ENCODE assay signal across 8 cellular contexts in the genomic region with DNA sequence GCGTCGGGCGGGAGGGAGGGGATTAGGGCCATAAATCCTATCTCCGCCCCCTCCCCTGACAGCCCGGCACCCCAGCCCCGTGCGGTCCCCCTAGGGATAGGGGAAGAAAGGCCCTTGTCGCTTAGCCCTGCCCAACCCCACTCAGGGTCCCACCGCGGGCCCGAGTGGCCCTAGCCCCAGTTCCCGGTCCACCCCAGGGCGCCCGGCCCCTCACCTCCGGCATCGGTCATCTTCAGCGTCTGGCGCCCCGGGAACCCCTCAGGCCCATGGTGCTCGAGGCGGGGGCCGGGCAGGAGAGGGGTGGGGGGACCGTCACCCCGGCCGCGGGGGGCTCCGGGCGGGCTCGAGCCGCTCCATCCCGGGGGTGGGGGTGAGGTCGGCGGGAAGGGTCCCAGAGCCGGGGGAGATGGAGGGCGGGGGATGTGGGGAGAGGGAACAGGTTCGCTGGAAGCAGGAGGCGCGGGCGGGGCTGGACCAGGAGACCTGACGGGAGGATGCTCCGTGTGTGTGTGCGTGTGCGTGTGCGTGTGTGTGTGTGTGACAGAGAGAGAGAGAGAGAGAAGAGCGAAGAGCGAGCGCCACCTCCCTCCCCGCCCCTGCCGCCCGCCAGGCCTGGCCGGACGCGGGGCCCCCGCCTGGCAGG. TPM values are rescaled to one million over a fixed set of nuclear protein-coding genes. Genes with fewer than 3 reads are reported as not detected.
DNase-seq lines count a peak whose midpoint lies in the region; ATAC-seq lines count a peak whose summit lies in the region.

No MANE protein-coding gene starts in this region.

- DNase-seq in GDM1 (lab: John Stamatoyannopoulos, UW) (peak; percentile 28), NCI-H2196 treated with DMSO at 0.1 percent for 48 hours (lab: John Stamatoyannopoulos, UW; ENCODE audit: unreplicated experiment) (peak; percentile 23)
- DNase-seq in activated naive CD8-positive, alpha-beta T cell treated with anti-CD3 and anti-CD28 coated beads for 36 hours, result peak; percentile 35
- DNase-seq in stimulated activated naive CD8-positive, alpha-beta T cell treated with anti-CD3 and anti-CD28 coated beads, Interleukin-15, amount 100 ng/mL, for 72 hours, result peak in 1 of 2 donors; percentile 40
- DNase-seq in stimulated activated CD4-positive, alpha-beta T cell treated with anti-CD3 and anti-CD28 coated beads, Interleukin-1b, Interleukin-23, amount 100 ng/mL, for 48 hours, result no peak

- peak; percentile 53 for ATAC-seq in stimulated activated naive CD8-positive, alpha-beta T cell treated with anti-CD3 and anti-CD28 coated beads, Interleukin-15, amount 100 ng/mL, for 72 hours
- ATAC-seq in HG03135 (IDR thresholded peaks at IDR 0.05; ENCODE audit: unreplicated experiment) (no peak), HG02759 (IDR thresholded peaks at IDR 0.05; ENCODE audit: unreplicated experiment) (no peak)

- no peaks in the 10 kb centered on the region for H3K9me3 Mint-ChIP-seq in activated naive CD8-positive, alpha-beta T cell treated with anti-CD3 and anti-CD28 coated beads for 36 hours
- no peaks in the 10 kb centered on the region for H3K9me3 Mint-ChIP-seq in stimulated activated naive CD8-positive, alpha-beta T cell treated with anti-CD3 and anti-CD28 coated beads, Interleukin-15, amount 100 ng/mL, for 72 hours

- H3K27me3 Mint-ChIP-seq in activated naive CD8-positive, alpha-beta T cell treated with anti-CD3 and anti-CD28 coated beads for 36 hours, result peaks cover 29% of the 10 kb centered on the region
- peaks cover 41% of the 10 kb centered on the region for H3K27me3 Mint-ChIP-seq in stimulated activated naive CD8-positive, alpha-beta T cell treated with anti-CD3 and anti-CD28 coated beads, Interleukin-15, amount 100 ng/mL, for 72 hours

- peaks cover 4% of the 10 kb centered on the region for H3K36me3 Mint-ChIP-seq in activated naive CD8-positive, alpha-beta T cell treated with anti-CD3 and anti-CD28 coated beads for 36 hours

- H3K4me1 Mint-ChIP-seq in activated naive CD8-positive, alpha-beta T cell treated with anti-CD3 and anti-CD28 coated beads for 36 hours, result peaks cover 22% of the 10 kb centered on the region
- H3K4me1 Mint-ChIP-seq in stimulated activated naive CD8-positive, alpha-beta T cell treated with anti-CD3 and anti-CD28 coated beads, Interleukin-15, amount 100 ng/mL, for 72 hours, result peaks cover 60% of the 10 kb centered on the region

- H3K4me3 ChIP-seq in iPS-11a (ENCODE audit: low read depth, low read length), result peak overlapping the region; percentile 51

- H3K27ac Mint-ChIP-seq in activated naive CD8-positive, alpha-beta T cell treated with anti-CD3 and anti-CD28 coated beads for 36 hours, result no peak overlapping the region
- no peak overlapping the region for H3K27ac Mint-ChIP-seq in stimulated activated naive CD8-positive, alpha-beta T cell treated with anti-CD3 and anti-CD28 coated beads, Interleukin-15, amount 100 ng/mL, for 72 hours

- peak overlapping the region; percentile 64 for H3K4me3 Mint-ChIP-seq in activated naive CD8-positive, alpha-beta T cell treated with anti-CD3 and anti-CD28 coated beads for 36 hours
- H3K4me3 Mint-ChIP-seq in stimulated activated naive CD8-positive, alpha-beta T cell treated with anti-CD3 and anti-CD28 coated beads, Interleukin-15, amount 100 ng/mL, for 72 hours, result peak overlapping the region; percentile 81

RNA-seq across cellular contexts. Expression of a gene that starts 0.5 kb away (rescaled TPM):
- total RNA-seq in activated naive CD8-positive, alpha-beta T cell treated with anti-CD3 and anti-CD28 coated beads for 36 hours, result under 1 TPM; 0.47 to 0.66 TPM

RNA-seq across cellular contexts. Expression of a gene that starts 21.1 kb away (rescaled TPM):
- total RNA-seq in activated naive CD8-positive, alpha-beta T cell treated with anti-CD3 and anti-CD28 coated beads for 36 hours, result 10 to 100 TPM; 50.9 to 52.0 TPM

RNA-seq across cellular contexts. Expression of a gene that starts 34.3 kb away (rescaled TPM):
- total RNA-seq in activated naive CD8-positive, alpha-beta T cell treated with anti-CD3 and anti-CD28 coated beads for 36 hours, result 10 to 100 TPM in 1 of 2 experiments, 1 to 10 TPM in 1; 9.4 to 12.9 TPM

RNA-seq across cellular contexts. Expression of a gene that starts 36.4 kb away (rescaled TPM):
- total RNA-seq in activated naive CD8-positive, alpha-beta T cell treated with anti-CD3 and anti-CD28 coated beads for 36 hours, result under 1 TPM in 1 of 2 experiments, not detected in 1; 0.38 TPM
